ENCODE assay signal across 14 cellular contexts in the genomic region with DNA sequence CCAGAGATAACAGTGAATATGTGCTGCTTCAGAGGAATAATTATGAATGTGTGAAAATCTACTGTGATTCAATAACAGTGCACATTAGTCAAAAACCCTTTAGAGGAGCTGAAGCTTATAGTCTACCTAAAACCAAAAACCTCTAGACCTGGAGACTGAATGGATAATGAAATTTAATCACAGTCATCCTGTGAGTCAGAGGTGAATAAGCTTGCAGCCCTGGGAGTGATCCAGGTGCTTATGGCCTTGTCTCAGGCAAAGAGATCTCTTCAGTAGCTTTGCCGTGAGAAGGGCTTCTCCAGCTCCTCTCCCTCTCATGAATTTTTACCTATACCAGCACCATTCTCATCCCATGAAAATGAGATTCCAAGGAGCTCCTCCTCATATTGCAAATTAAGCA.
DNase-seq lines count a peak whose midpoint lies in the region; ATAC-seq and TF ChIP-seq lines count a peak whose summit lies in the region.
"Had no signal": no experiment of that assay in that cellular context is flagged by ENCODE, and none has a peak within 500 bp of the region (broad histone marks: within the 10 kb centered on the region; RNA-seq: fewer than 3 reads in every experiment).

No MANE protein-coding gene starts in this region.

- TF ChIP-seq CTCF in foreskin keratinocyte (conservative IDR thresholded peaks at IDR 0.05) (no peak), suprapubic skin (IDR thresholded peaks at IDR 0.05) (no peak)

- 72% methylated on average over 1 of the region's 1 CpG for WGBS in suprapubic skin

- in situ Hi-C loops in Caki2 (cut with HindIII; ENCODE audit: low pct_unique_long_range_greater_than_20kb, low sequenced_read_pairs), result no loop called here

- no peaks in the 10 kb centered on the region for H3K36me3 ChIP-seq in suprapubic skin
- H3K36me3 ChIP-seq: BE2C had no signal

- peak; percentile 98 for ATAC-seq in foreskin keratinocyte
- ATAC-seq in HG03196 (IDR thresholded peaks at IDR 0.05; ENCODE audit: unreplicated experiment), result no peak

- TF ChIP-seq EP300 in suprapubic skin (IDR thresholded peaks at IDR 0.05), result no peak

- H3K9me3 ChIP-seq in suprapubic skin, result no peaks in the 10 kb centered on the region
- H3K9me3 ChIP-seq: BE2C had no signal

- H3K27ac ChIP-seq in foreskin keratinocyte (peak overlapping the region; percentile 52), suprapubic skin (no peak overlapping the region)

- no peak overlapping the region for H3K4me3 ChIP-seq in suprapubic skin

- H3K4me1 ChIP-seq in foreskin keratinocyte (peaks cover 39% of the 10 kb centered on the region), suprapubic skin (no peaks in the 10 kb centered on the region)

- H3K27me3 ChIP-seq in foreskin keratinocyte (no peaks in the 10 kb centered on the region), suprapubic skin (peaks cover 7% of the 10 kb centered on the region)
- H3K27me3 ChIP-seq: BE2C had no signal

- peak; percentile 5 for DNase-seq in Caki2 (ENCODE audit: low read depth)
- DNase-seq in M059J (ENCODE audit: low read depth), result peak; percentile 93
- peak; percentile 7 for DNase-seq in SW480 (ENCODE audit: low spot score)
- peak; percentile 80 to 91 for DNase-seq in foreskin keratinocyte
- no peak for DNase-seq in suprapubic skin (ENCODE audit: low spot score in 2 of 2)
- DNase-seq in activated CD4-positive, alpha-beta T cell treated with anti-CD3 and anti-CD28 coated beads, Interleukin-2, amount 50 U/mL, for 1 hour, result no peak
- no peak for DNase-seq in iPS-NIHi7 (ENCODE audit: extremely low spot score)
- DNase-seq: activated naive CD4-positive, alpha-beta T cell treated with anti-CD3 and anti-CD28 coated beads, Interleukin-2, amount 10 ng/mL, durations not matched to agents 7 days and 5 days; BE2C; foreskin melanocyte; NCI-H774; stimulated activated CD4-positive, alpha-beta T cell treated with anti-CD3 and anti-CD28 coated beads, Interleukin-4, amount 100 ng/mL, for 24 hours; stimulated activated naive CD4-positive, alpha-beta T cell treated with Interleukin-2 at 50 U/mL for 16 hours had no signal

- TF ChIP-seq POLR2A in suprapubic skin (IDR thresholded peaks at IDR 0.05), result no peak

Comparison
In these comparisons a context has a peak if more than half of its experiments do, and no peak if none do; other contexts are left out.
1. DNase-seq: peak in Caki2 (single experiment), M059J (single experiment), SW480 (single experiment) and foreskin keratinocyte (2 of 2); none in suprapubic skin (0 of 2), activated CD4-positive, alpha-beta T cell treated with anti-CD3 and anti-CD28 coated beads, Interleukin-2, amount 50 U/mL, for 1 hour (single experiment) and iPS-NIHi7 (single experiment).